Comparison of ENCODE assay signal across 34 cellular contexts in the genomic region with DNA sequence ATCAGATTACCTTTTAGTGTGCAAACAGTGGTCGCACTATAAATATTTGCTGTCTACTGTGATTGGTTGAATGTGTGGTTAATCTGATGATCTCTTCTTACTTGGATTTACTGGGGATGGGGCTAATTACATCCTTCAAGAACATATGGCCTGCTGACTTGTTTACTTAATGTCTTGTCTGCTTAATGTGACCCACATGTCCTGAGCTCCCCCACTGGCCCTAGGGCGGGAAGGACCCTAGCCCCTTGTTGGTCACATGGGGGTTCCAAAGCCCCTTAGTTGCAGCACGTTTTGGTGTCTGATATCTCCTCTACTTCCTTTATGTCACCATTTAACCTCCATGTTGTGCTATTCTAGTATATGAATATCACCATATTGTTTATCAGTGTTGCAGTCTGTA. TPM values are rescaled to one million over a fixed set of nuclear protein-coding genes. Genes with fewer than 3 reads are reported as not detected.
"Had no signal": no experiment of that assay in that cellular context is flagged by ENCODE, and none has a peak within 500 bp of the region (broad histone marks: within the 10 kb centered on the region; RNA-seq: fewer than 3 reads in every experiment).

No MANE protein-coding gene starts in this region.

- H3K27me3 Mint-ChIP-seq: activated B cell treated with CpG ODN at 0.5 μM for 24 hours; activated naive CD8-positive, alpha-beta T cell treated with anti-CD3 and anti-CD28 coated beads, Interleukin-2, amount 50 U/mL, for 24 hours; activated T-cell treated with anti-CD3 and anti-CD28 coated beads, Interleukin-2, amount 50 U/mL, for 24 hours had no signal

- H3K4me1 Mint-ChIP-seq: activated CD4-positive, alpha-beta T cell treated with anti-CD3 and anti-CD28 coated beads, Interleukin-2, amount 10 ng/mL, durations not matched to agents 24 days and 14 days; activated CD8-positive, alpha-beta memory T cell treated with anti-CD3 and anti-CD28 coated beads, Interleukin-2, amount 10 ng/mL, durations not matched to agents 7 days and 5 days; T-helper 17 cell had no signal

- H3K9me3 ChIP-seq: ascending aorta, body of pancreas had no signal

- H3K27ac Mint-ChIP-seq: activated B cell treated with CpG ODN at 0.5 μM for 24 hours; activated CD4-positive, alpha-beta T cell treated with anti-CD3 and anti-CD28 coated beads, Interleukin-2, amount 10 ng/mL, durations not matched to agents 24 days and 14 days; activated CD8-positive, alpha-beta memory T cell treated with anti-CD3 and anti-CD28 coated beads, Interleukin-2, amount 10 ng/mL, durations not matched to agents 7 days and 5 days; activated naive CD4-positive, alpha-beta T cell treated with anti-CD3 and anti-CD28 coated beads, Interleukin-2, amount 50 U/mL, for 72 hours; activated naive CD8-positive, alpha-beta T cell treated with anti-CD3 and anti-CD28 coated beads, Interleukin-2, amount 50 U/mL, for 24 hours; activated T-cell treated with anti-CD3 and anti-CD28 coated beads, Interleukin-2, amount 50 U/mL, for 24 hours; activated T-helper 1 cell treated with anti-CD3 and anti-CD28 coated beads, Interleukin-12 subunit alpha, Interleukin-12 subunit beta, Interleukin-2, Interleukin-4 antibody, amounts not matched to agents 30 ng/mL and 10 ng/mL and 1 ng/mL, durations not matched to agents 14 hours and 24 hours and 36 hours; T-helper 17 cell had no signal

- ATAC-seq: activated CD8-positive, alpha-beta memory T cell treated with anti-CD3 and anti-CD28 coated beads, Interleukin-2, amount 10 ng/mL, durations not matched to agents 7 days and 5 days; activated naive CD4-positive, alpha-beta T cell treated with anti-CD3 and anti-CD28 coated beads, Interleukin-2, amount 50 U/mL, for 72 hours; activated naive CD8-positive, alpha-beta T cell treated with anti-CD3 and anti-CD28 coated beads, Interleukin-2, amount 50 U/mL, for 24 hours; body of pancreas; Panc1; Right ventricle myocardium inferior; T-helper 17 cell had no signal

- DNase-seq: activated B cell treated with CpG ODN at 0.5 μM for 24 hours; activated CD4-positive, alpha-beta T cell treated with anti-CD3 and anti-CD28 coated beads for 1 hour; activated CD4-positive, alpha-beta T cell treated with anti-CD3 and anti-CD28 coated beads, Interleukin-2, amount 10 ng/mL, durations not matched to agents 24 days and 14 days; activated CD4-positive, alpha-beta T cell treated with anti-CD3 and anti-CD28 coated beads, Interleukin-2, amount 50 U/mL, for 48 hours; activated CD8-positive, alpha-beta memory T cell treated with anti-CD3 and anti-CD28 coated beads, Interleukin-2, amount 10 ng/mL, durations not matched to agents 7 days and 5 days; activated effector memory CD4-positive, alpha-beta T cell treated with Interleukin-2 at 50 U/mL for 16 hours; activated naive CD4-positive, alpha-beta T cell treated with Interleukin-2 at 50 U/mL for 16 hours; activated naive CD8-positive, alpha-beta T cell treated with anti-CD3 and anti-CD28 coated beads, Interleukin-2, amount 50 U/mL, for 24 hours; activated T-cell treated with anti-CD3 and anti-CD28 coated beads, Interleukin-2, amount 50 U/mL, for 24 hours; amniotic stem cell; body of pancreas; central memory CD4-positive, alpha-beta T cell; Kasumi-1; KBM-7; NCI-H1048; NCI-H1694; NCI-H2029; NCI-H2107; NCI-H2171 treated with DMSO at 0.1 percent for 48 hours; NCI-H226; NCI-H510A; NCI-H774; NK-92 treated with Interleukin-12 subunit alpha and Interleukin-12 subunit beta, amount 100 ng/mL, for 24 hours; OCI-M1; RPMI8226; T-helper 17 cell; T-helper 9 cell had no signal

- H3K4me3 Mint-ChIP-seq: activated B cell treated with CpG ODN at 0.5 μM for 24 hours; activated CD4-positive, alpha-beta T cell treated with anti-CD3 and anti-CD28 coated beads, Interleukin-2, amount 10 ng/mL, durations not matched to agents 24 days and 14 days; activated CD8-positive, alpha-beta memory T cell treated with anti-CD3 and anti-CD28 coated beads, Interleukin-2, amount 10 ng/mL, durations not matched to agents 7 days and 5 days; activated naive CD8-positive, alpha-beta T cell treated with anti-CD3 and anti-CD28 coated beads, Interleukin-2, amount 50 U/mL, for 24 hours; activated T-cell treated with anti-CD3 and anti-CD28 coated beads, Interleukin-2, amount 50 U/mL, for 24 hours; activated T-helper 1 cell treated with anti-CD3 and anti-CD28 coated beads, Interleukin-12 subunit alpha, Interleukin-12 subunit beta, Interleukin-2, Interleukin-4 antibody, amounts not matched to agents 30 ng/mL and 10 ng/mL and 1 ng/mL, durations not matched to agents 14 hours and 24 hours and 36 hours; T-helper 17 cell had no signal

- H3K27me3 ChIP-seq: ascending aorta, body of pancreas had no signal

- H3K36me3 ChIP-seq: ascending aorta had no signal

- H3K27ac ChIP-seq: ascending aorta, body of pancreas had no signal

- H3K4me3 ChIP-seq: ascending aorta, body of pancreas had no signal

- H3K36me3 Mint-ChIP-seq: activated CD8-positive, alpha-beta memory T cell treated with anti-CD3 and anti-CD28 coated beads, Interleukin-2, amount 10 ng/mL, durations not matched to agents 7 days and 5 days; activated naive CD4-positive, alpha-beta T cell treated with anti-CD3 and anti-CD28 coated beads, Interleukin-2, amount 50 U/mL, for 72 hours had no signal

- H3K9me3 Mint-ChIP-seq: activated B cell treated with CpG ODN at 0.5 μM for 24 hours; activated CD4-positive, alpha-beta T cell treated with anti-CD3 and anti-CD28 coated beads, Interleukin-2, amount 10 ng/mL, durations not matched to agents 24 days and 14 days; activated naive CD4-positive, alpha-beta T cell treated with anti-CD3 and anti-CD28 coated beads, Interleukin-2, amount 50 U/mL, for 72 hours; activated naive CD8-positive, alpha-beta T cell treated with anti-CD3 and anti-CD28 coated beads, Interleukin-2, amount 50 U/mL, for 24 hours; activated T-cell treated with anti-CD3 and anti-CD28 coated beads, Interleukin-2, amount 50 U/mL, for 24 hours; activated T-helper 1 cell treated with anti-CD3 and anti-CD28 coated beads, Interleukin-12 subunit alpha, Interleukin-12 subunit beta, Interleukin-2, Interleukin-4 antibody, amounts not matched to agents 30 ng/mL and 10 ng/mL and 1 ng/mL, durations not matched to agents 14 hours and 24 hours and 36 hours had no signal

- FAIRE-seq: bronchial epithelial cell had no signal

- H3K4me1 ChIP-seq: ascending aorta, body of pancreas had no signal

RNA-seq across cellular contexts. Expression of a gene that starts 17.8 kb away (rescaled TPM):
- total RNA-seq: activated CD4-positive, alpha-beta T cell treated with anti-CD3 and anti-CD28 coated beads, Interleukin-2, amount 10 ng/mL, durations not matched to agents 24 days and 14 days; activated CD8-positive, alpha-beta memory T cell treated with anti-CD3 and anti-CD28 coated beads, Interleukin-2, amount 10 ng/mL, durations not matched to agents 7 days and 5 days; activated naive CD4-positive, alpha-beta T cell treated with anti-CD3 and anti-CD28 coated beads, Interleukin-2, amount 50 U/mL, for 72 hours; activated T-helper 1 cell treated with anti-CD3 and anti-CD28 coated beads, Interleukin-12 subunit alpha, Interleukin-12 subunit beta, Interleukin-2, Interleukin-4 antibody, amounts not matched to agents 30 ng/mL and 10 ng/mL and 1 ng/mL, durations not matched to agents 14 hours and 24 hours and 36 hours; ascending aorta; bronchial epithelial cell; chondrocyte had no signal

RNA-seq across cellular contexts. Expression of a gene that starts 58.5 kb away (rescaled TPM):
- total RNA-seq: activated B cell treated with CpG ODN at 0.5 μM for 24 hours; activated CD4-positive, alpha-beta T cell treated with anti-CD3 and anti-CD28 coated beads, Interleukin-2, amount 10 ng/mL, durations not matched to agents 24 days and 14 days; activated CD8-positive, alpha-beta memory T cell treated with anti-CD3 and anti-CD28 coated beads, Interleukin-2, amount 10 ng/mL, durations not matched to agents 7 days and 5 days; activated naive CD4-positive, alpha-beta T cell treated with anti-CD3 and anti-CD28 coated beads, Interleukin-2, amount 50 U/mL, for 72 hours; activated T-helper 1 cell treated with anti-CD3 and anti-CD28 coated beads, Interleukin-12 subunit alpha, Interleukin-12 subunit beta, Interleukin-2, Interleukin-4 antibody, amounts not matched to agents 30 ng/mL and 10 ng/mL and 1 ng/mL, durations not matched to agents 14 hours and 24 hours and 36 hours had no signal
